Comparison of ENCODE assay signal across 23 cellular contexts in genomic region chr12:27913999-27914614, GRCh38. TPM values are rescaled to one million over a fixed set of nuclear protein-coding genes. Genes with fewer than 3 reads are reported as not detected.
A peak's percentile ranks its signal among the peaks of the same experiment; 100 is the strongest.
DNase-seq lines count a peak whose midpoint lies in the region; ATAC-seq and TF ChIP-seq lines count a peak whose summit lies in the region.
"Had no signal": no experiment of that assay in that cellular context is flagged by ENCODE, and none has a peak within 500 bp of the region (broad histone marks: within the 10 kb centered on the region; RNA-seq: fewer than 3 reads in every experiment).

No MANE protein-coding gene starts in this region.

- DNase-seq in IMR-90, result no peak
- DNase-seq in glutamatergic neuron, result no peak
- DNase-seq in amniotic stem cell (lab: John Stamatoyannopoulos, UW), result no peak
- DNase-seq in activated CD8-positive, alpha-beta memory T cell treated with anti-CD3 and anti-CD28 coated beads for 24 hours, result no peak
- no peak for DNase-seq in NCI-H1105 treated with DMSO at 0.1 percent for 48 hours (lab: John Stamatoyannopoulos, UW)
- DNase-seq: activated CD4-positive, alpha-beta T cell treated with anti-CD3 and anti-CD28 coated beads, Interleukin-2, amount 10 ng/mL, durations not matched to agents 24 days and 14 days; activated naive CD4-positive, alpha-beta T cell; activated T-cell treated with anti-CD3 and anti-CD28 coated beads, Interleukin-2, amount 50 U/mL, for 4 hours; Calu3; NCI-H1417; right lobe of liver; Right ventricle myocardium superior; stimulated activated naive CD4-positive, alpha-beta T cell treated with Interleukin-2 at 50 U/mL for 16 hours; WERI-Rb-1 had no signal

- no peaks in the 10 kb centered on the region for H3K9me1 ChIP-seq in IMR-90 (ENCODE audit: insufficient read depth, low read length)

- no peaks in the 10 kb centered on the region for H3K9me3 ChIP-seq in IMR-90 (ENCODE audit: control insufficient read depth, insufficient read depth, low read length)
- H3K9me3 ChIP-seq: gastroesophageal sphincter had no signal

- POLR2A ChIA-PET in IMR-90 (lab: Charles Lee; ENCODE audit: unreplicated experiment), result no interaction called here

- TF ChIP-seq CTCF in IMR-90 (conservative IDR thresholded peaks at IDR 0.05; ENCODE audit: low read depth, low read length), result no peak
- TF ChIP-seq CTCF in glutamatergic neuron (IDR thresholded peaks at IDR 0.05; ENCODE audit: partially characterized antibody, unreplicated experiment), result no peak

- H2AFZ ChIP-seq in IMR-90 (replicated peaks; ENCODE audit: low read length, poor library complexity), result no peak overlapping the region

- no peak overlapping the region for H2BK120ac ChIP-seq in IMR-90 (ENCODE audit: low read depth, low read length)

- no peak overlapping the region for H2BK20ac ChIP-seq in IMR-90 (ENCODE audit: low read depth, low read length)

- H3K23ac ChIP-seq in IMR-90 (ENCODE audit: low read depth, low read length), result no peak overlapping the region

- 0 out of 2 replicates have a peak overlapping the region, but pooled peaks have one; percentile 58 for H2AK5ac ChIP-seq in IMR-90 (ENCODE audit: low read depth, low read length)

- no peak overlapping the region for H4K8ac ChIP-seq in IMR-90 (ENCODE audit: low read depth in 2 of 2, low read length in 2 of 2)

- no peaks in the 10 kb centered on the region for H3K79me1 ChIP-seq in IMR-90 (ENCODE audit: low read depth in 1 of 2, low read length in 2 of 2)

- in situ Hi-C loops in IMR-90 (cut with MboI; ENCODE audit: low sequenced_read_pairs), result no loop called here

- no peak overlapping the region for H2AK9ac ChIP-seq in IMR-90 (replicated peaks; ENCODE audit: low read depth, low read length, poor library complexity)

- peaks cover 8% of the 10 kb centered on the region for H3K9me3 Mint-ChIP-seq in glutamatergic neuron (ENCODE audit: unreplicated experiment)
- H3K9me3 Mint-ChIP-seq: activated CD4-positive, alpha-beta T cell treated with anti-CD3 and anti-CD28 coated beads, Interleukin-2, amount 10 ng/mL, durations not matched to agents 24 days and 14 days had no signal

- WGBS in IMR-90 (ENCODE audit: extremely low coverage in 2 of 2, insufficient read length in 1 of 2), 2 experiments, result no CpG with 5 or more reads among the region's 4 CpGs

- peaks cover 8% of the 10 kb centered on the region for H3K36me3 Mint-ChIP-seq in glutamatergic neuron (ENCODE audit: unreplicated experiment)
- H3K36me3 Mint-ChIP-seq: CD14-positive monocyte had no signal

- H2BK15ac ChIP-seq in IMR-90 (ENCODE audit: low read depth, low read length), result no peak overlapping the region

- intact Hi-C loops in IMR-90 (cut with micrococcal nuclease), result no loop called here

- no peaks in the 10 kb centered on the region for H3K27me3 Mint-ChIP-seq in glutamatergic neuron (ENCODE audit: unreplicated experiment)
- H3K27me3 Mint-ChIP-seq: progenitor cell of endocrine pancreas had no signal

- peak overlapping the region; percentile 90 for H3K27ac Mint-ChIP-seq in glutamatergic neuron (ENCODE audit: unreplicated experiment)
- H3K27ac Mint-ChIP-seq: activated CD4-positive, alpha-beta T cell treated with anti-CD3 and anti-CD28 coated beads, Interleukin-2, amount 10 ng/mL, durations not matched to agents 24 days and 14 days; CD14-positive monocyte; progenitor cell of endocrine pancreas had no signal

- H4K20me1 ChIP-seq in IMR-90 (ENCODE audit: insufficient read depth, low read length), result no peaks in the 10 kb centered on the region

- H3K4me3 ChIP-seq in IMR-90 (ENCODE audit: insufficient read depth, low read depth, low read length), result no peak overlapping the region
- H3K4me3 ChIP-seq: gastroesophageal sphincter, right lobe of liver had no signal

- no TSS peak for BruUV-seq in IMR-90 (replicated peaks; lab: Mats Ljungman, UMichigan)

- H3K36me3 ChIP-seq in IMR-90 (ENCODE audit: control insufficient read depth, insufficient read depth, low read length), result no peaks in the 10 kb centered on the region
- H3K36me3 ChIP-seq: gastroesophageal sphincter, right lobe of liver, WERI-Rb-1 had no signal

- H4K91ac ChIP-seq in IMR-90 (ENCODE audit: insufficient read depth, low read depth, low read length), result no peak overlapping the region

- CTCF ChIA-PET in IMR-90 (lab: Yijun Ruan, JAX), result no interaction called here

- H3K9ac ChIP-seq in IMR-90 (ENCODE audit: low read depth, low read length), result no peak overlapping the region

- H4K5ac ChIP-seq in IMR-90 (ENCODE audit: low read depth, low read length), result no peak overlapping the region

- H2BK5ac ChIP-seq in IMR-90 (ENCODE audit: low read depth, low read length, poor library complexity, severe bottlenecking), result no peak overlapping the region

- no peak overlapping the region for H3K4me2 ChIP-seq in IMR-90 (ENCODE audit: low read depth, low read length)

- H3K18ac ChIP-seq in IMR-90 (ENCODE audit: low read depth, low read length), result no peak overlapping the region

- no peak for TF ChIP-seq RAD21 in IMR-90 (IDR thresholded peaks at IDR 0.05; ENCODE audit: low read length)

- H3K4me1 ChIP-seq in IMR-90 (ENCODE audit: control insufficient read depth, insufficient read depth, low read length), result peaks cover 3% of the 10 kb centered on the region; the same call in 1 of the 2 replicates
- H3K4me1 ChIP-seq: gastroesophageal sphincter, right lobe of liver had no signal

- H3K14ac ChIP-seq in IMR-90 (replicated peaks; ENCODE audit: low read depth, low read length), result no peak overlapping the region

- no peak overlapping the region for H3K56ac ChIP-seq in IMR-90 (ENCODE audit: extremely low read depth, insufficient read depth, low read length)

- H3K4me3 Mint-ChIP-seq in glutamatergic neuron (ENCODE audit: unreplicated experiment), result no peak overlapping the region
- H3K4me3 Mint-ChIP-seq: activated CD4-positive, alpha-beta T cell treated with anti-CD3 and anti-CD28 coated beads, Interleukin-2, amount 10 ng/mL, durations not matched to agents 24 days and 14 days; activated T-cell treated with anti-CD3 and anti-CD28 coated beads, Interleukin-2, amount 50 U/mL, for 4 hours; CD14-positive monocyte; central memory CD8-positive, alpha-beta T cell had no signal

- ATAC-seq in GM18858 (IDR thresholded peaks at IDR 0.05; ENCODE audit: unreplicated experiment) (peak; percentile 67), GM21576 (IDR thresholded peaks at IDR 0.05; ENCODE audit: unreplicated experiment) (peak; percentile 37), IMR-90 (ENCODE audit: low read depth) (no peak)
- ATAC-seq: activated T-cell treated with anti-CD3 and anti-CD28 coated beads, Interleukin-2, amount 50 U/mL, for 4 hours; gastroesophageal sphincter; HCT116; left lobe of liver; right lobe of liver had no signal

- H3K4me1 Mint-ChIP-seq in glutamatergic neuron (ENCODE audit: low read depth, unreplicated experiment), result peaks cover 27% of the 10 kb centered on the region
- H3K4me1 Mint-ChIP-seq: activated CD4-positive, alpha-beta T cell treated with anti-CD3 and anti-CD28 coated beads, Interleukin-2, amount 10 ng/mL, durations not matched to agents 24 days and 14 days; CD14-positive monocyte; central memory CD8-positive, alpha-beta T cell had no signal

- no peak for TF ChIP-seq POLR2A in IMR-90 (IDR thresholded peaks at IDR 0.05; ENCODE audit: low read depth, low read length)

- dilution Hi-C loops in IMR-90 (cut with HindIII; ENCODE audit: low sequenced_read_pairs, unreplicated experiment), result no loop called here

- H3K27me3 ChIP-seq in IMR-90 (ENCODE audit: control insufficient read depth, insufficient read depth, low read length), result no peaks in the 10 kb centered on the region
- H3K27me3 ChIP-seq: gastroesophageal sphincter, right lobe of liver had no signal

- H3K4ac ChIP-seq in IMR-90 (ENCODE audit: low read depth, low read length), result no peak overlapping the region

- no peak overlapping the region for H3K27ac ChIP-seq in IMR-90 (ENCODE audit: insufficient read depth, low read length)
- H3K27ac ChIP-seq: gastroesophageal sphincter, right lobe of liver, WERI-Rb-1 had no signal

TF ChIP-seq in IMR-90, 13 proteins besides CTCF, POLR2A, EP300 and RAD21:
- TF ChIP-seq RCOR1 (IDR thresholded peaks at IDR 0.05; ENCODE audit: insufficient replicate concordance, low read length), result no peak
- no peak for TF ChIP-seq MAFK (IDR thresholded peaks at IDR 0.05; ENCODE audit: low read depth, low read length)
- no peak for TF ChIP-seq FOS (IDR thresholded peaks at IDR 0.05; ENCODE audit: low read depth, low read length)
- TF ChIP-seq USF2 (IDR thresholded peaks at IDR 0.05; ENCODE audit: low read depth, low read length), result no peak
- no peak for TF ChIP-seq ELK1 (IDR thresholded peaks at IDR 0.05; ENCODE audit: borderline replicate concordance, low read depth, low read length)
- TF ChIP-seq RFX5 (IDR thresholded peaks at IDR 0.05; ENCODE audit: low read depth, low read length), result no peak
- TF ChIP-seq SMC3 (IDR thresholded peaks at IDR 0.05; ENCODE audit: low read depth, low read length), result no peak
- TF ChIP-seq CHD1 (IDR thresholded peaks at IDR 0.05; ENCODE audit: low read depth, low read length), result no peak
- TF ChIP-seq NFE2L2 (IDR thresholded peaks at IDR 0.05; ENCODE audit: low read depth, low read length), result no peak
- no peak for TF ChIP-seq BHLHE40 (IDR thresholded peaks at IDR 0.05; ENCODE audit: low read depth, low read length)
- TF ChIP-seq MXI1 (IDR thresholded peaks at IDR 0.05; ENCODE audit: borderline replicate concordance, low read depth, low read length), result no peak
- no peak for TF ChIP-seq CEBPB (IDR thresholded peaks at IDR 0.05; ENCODE audit: low read depth, low read length)
- TF ChIP-seq MAZ (IDR thresholded peaks at IDR 0.05; ENCODE audit: borderline replicate concordance, low read depth, low read length), result no peak
TF ChIP-seq in IMR-90: peak in this region for 0.

RNA-seq across cellular contexts. Expression of gene PTHLH, which starts 58.4 kb away (rescaled TPM):
- 0.36 and 0.83 TPM in 2 replicates for total RNA-seq in IMR-90 (2012; rRNA removed)
- polyA plus RNA-seq in IMR-90 (2012; rRNA removed), result 1.3 and 1.6 TPM in 2 replicates
- polyA plus RNA-seq in IMR-90 (2012; cell fraction: cytosol; rRNA removed), result 1.0 and 2.0 TPM in 2 replicates
- 1.7 and 3.0 TPM in 2 replicates for polyA plus RNA-seq in IMR-90 (2012; cell fraction: nucleus; rRNA removed; ENCODE audit: low replicate concordance)
- 1.1 TPM for total RNA-seq in glutamatergic neuron (ENCODE audit: unreplicated experiment)
- total RNA-seq: activated CD4-positive, alpha-beta T cell treated with anti-CD3 and anti-CD28 coated beads, Interleukin-2, amount 10 ng/mL, durations not matched to agents 24 days and 14 days; mesenteric fat pad; right lobe of liver; Right ventricle myocardium superior had no signal
- polyA plus RNA-seq: CD14-positive monocyte had no signal
